Comparison of ENCODE assay signal across 8 cellular contexts in genomic region chr15:92506506-92506905, GRCh38.
"Had no signal": no experiment of that assay in that cellular context is flagged by ENCODE, and none has a peak within 500 bp of the region (broad histone marks: within the 10 kb centered on the region; RNA-seq: fewer than 3 reads in every experiment).

No MANE protein-coding gene starts in this region.

- H3K4me2 ChIP-seq: GM23338 had no signal

- H3K27ac Mint-ChIP-seq: GM23338, H9 had no signal

- FAIRE-seq: H1, H54, HTR-8/SVneo, K562 had no signal

- H3K4me3 Mint-ChIP-seq: GM23338, H9 had no signal

- H3K4me3 ChIP-seq: GM23338, K562 had no signal

- DNase-seq: H9, HCEC 1CT, IMR-90 had no signal

- H2AFZ ChIP-seq: GM23338 had no signal

- ATAC-seq: GM23338, K562 had no signal
